In genomic region chr9:2622361-2623045, GRCh38 we compare ENCODE assay signal across 8 cellular contexts. TPM values are rescaled to one million over a fixed set of nuclear protein-coding genes. Genes with fewer than 3 reads are reported as not detected.
DNase-seq lines count a peak whose midpoint lies in the region; ATAC-seq, FAIRE-seq and TF ChIP-seq lines count a peak whose summit lies in the region.

No MANE protein-coding gene starts in this region.

- H3K27me3 Mint-ChIP-seq in immature natural killer cell (ENCODE audit: low read depth in 3 of 3): peaks cover 11 to 13% (median 12%) of the 10 kb centered on the region in 3 donors

- H3F3A ChIP-seq in OCI-LY1 (ENCODE audit: insufficient read depth, low read length): no peaks in the 10 kb centered on the region

- H3K36me3 ChIP-seq in OCI-LY1 (ENCODE audit: insufficient read depth, low read length) (no peaks in the 10 kb centered on the region), GM12878 (ENCODE audit: control insufficient read depth in 2 of 2, insufficient read depth in 2 of 2, low read length in 1 of 2) (no peaks in the 10 kb centered on the region)

- H3K4me3 ChIP-seq in OCI-LY1 (ENCODE audit: low read depth, low read length, poor library complexity, severe bottlenecking) (peak overlapping the region; percentile 79), GM12878 (peak overlapping the region; percentile 65), skin epidermis (peak overlapping the region; percentile 44 to 62 (median 58))

- peak overlapping the region; percentile 69 for H3K4me2 ChIP-seq in OCI-LY1 (ENCODE audit: low read length)
- peak overlapping the region; percentile 87 for H3K4me2 ChIP-seq in GM12878 (ENCODE audit: control insufficient read depth, insufficient read depth)

- BruUV-seq in GM12878 (replicated peaks; lab: Mats Ljungman, UMichigan): no TSS peak

- H3K4me3 Mint-ChIP-seq in immature natural killer cell: peak overlapping the region; percentile 87 to 91 (median 88)

- peak; percentile 37 for ATAC-seq in HG02798 (IDR thresholded peaks at IDR 0.05; ENCODE audit: poor library complexity, unreplicated experiment)
- ATAC-seq in GM12878: peak; percentile 57

- H3K27ac ChIP-seq in OCI-LY1 (ENCODE audit: low read depth, low read length, poor library complexity, severe bottlenecking): no peak overlapping the region
- no peak overlapping the region for H3K27ac ChIP-seq in GM12878 (ENCODE audit: control insufficient read depth, insufficient read depth)
- H3K27ac ChIP-seq in skin epidermis: peak overlapping the region in 20 of 21 experiments; percentile 10 to 84 (median 58)

- H3K79me2 ChIP-seq in OCI-LY1 (ENCODE audit: insufficient read depth, low read length) (no peaks in the 10 kb centered on the region), GM12878 (ENCODE audit: control insufficient read depth, insufficient read depth, low read length) (no peaks in the 10 kb centered on the region; the same call in 1 of the 2 replicates)

- H3K9me3 Mint-ChIP-seq in immature natural killer cell: no peaks in the 10 kb centered on the region

- H3K36me3 Mint-ChIP-seq in immature natural killer cell: no peaks in the 10 kb centered on the region

- TF ChIP-seq CTCF in OCI-LY1 (IDR thresholded peaks at IDR 0.05; ENCODE audit: low read length): no peak; the same call in 1 of the 2 replicates
- TF ChIP-seq CTCF in GM12878 (IDR thresholded peaks at IDR 0.05 in 2 of 3, conservative IDR thresholded peaks at IDR 0.05 in 1 of 3; ENCODE audit: control insufficient read depth in 2 of 3, extremely low read depth in 1 of 3, insufficient read depth in 1 of 3, low read depth in 3 of 3, low read length in 3 of 3): no peak; a peak in 1 of 6 replicates

- H3K27me3 ChIP-seq in OCI-LY1 (ENCODE audit: insufficient read depth, low read length): no peaks in the 10 kb centered on the region
- H3K27me3 ChIP-seq in GM12878 (replicated peaks in 1 of 2; ENCODE audit: control insufficient read depth in 2 of 2, insufficient read depth in 2 of 2, low read length in 1 of 2): peaks cover 0 to 16% of the 10 kb centered on the region in 2 experiments; a peak in 3 of 4 replicates

- no peaks in the 10 kb centered on the region for H3K9me3 ChIP-seq in OCI-LY1 (ENCODE audit: low read length)
- H3K9me3 ChIP-seq in GM12878 (replicated peaks; ENCODE audit: control insufficient read depth, insufficient read depth, low read length): no peaks in the 10 kb centered on the region; the same call in 2 of the 3 replicates

- CTCF ChIA-PET in GM12878 (lab: Yijun Ruan, JAX): interaction anchor here (1.1 kb wide), 1 partner anchor 105 kb away, joined by 6 read pairs; no protein-coding TSS in a partner anchor

- peak; percentile 65 for DNase-seq in activated effector memory CD4-positive, alpha-beta T cell treated with anti-CD3 and anti-CD28 coated beads, Interleukin-2, amount 50 U/mL, for 16 hours
- no peak for DNase-seq in activated effector memory CD4-positive, alpha-beta T cell treated with Interleukin-2 at 50 U/mL for 16 hours
- DNase-seq in GM12878 (ENCODE audit: low read depth, low spot score): no peak
- DNase-seq in immature natural killer cell: peak; percentile 8 to 26 (median 25)
- DNase-seq in SHP77 treated with DMSO at 0.1 percent for 48 hours (lab: John Stamatoyannopoulos, UW): no peak

- TF ChIP-seq POLR2A in GM12878 (IDR thresholded peaks at IDR 0.05; ENCODE audit: low read depth, low read length): no peak

- TF ChIP-seq RAD21 in GM12878 (IDR thresholded peaks at IDR 0.05; ENCODE audit: insufficient read depth, low read depth, low read length): no peak

- in situ Hi-C loops in GM12878 (cut with MboI): no loop called here

- H3K27ac Mint-ChIP-seq in immature natural killer cell: peak overlapping the region in 2 of 6 donors; percentile 32 to 33

- no peak for TF ChIP-seq EP300 in GM12878 (IDR thresholded peaks at IDR 0.05; ENCODE audit: borderline replicate concordance in 1 of 2, control insufficient read depth in 1 of 2, low read depth in 2 of 2, low read length in 2 of 2)

- H3K4me1 Mint-ChIP-seq in immature natural killer cell: peaks cover 17 to 25% of the 10 kb centered on the region in 2 donors

- H3K4me1 ChIP-seq in OCI-LY1 (ENCODE audit: insufficient read depth, low read length, severe bottlenecking): peaks cover 11% of the 10 kb centered on the region
- no peaks in the 10 kb centered on the region for H3K4me1 ChIP-seq in GM12878 (ENCODE audit: control insufficient read depth, insufficient read depth, low read length)

- H2AFZ ChIP-seq in OCI-LY1 (ENCODE audit: low read length) (no peak overlapping the region), GM12878 (ENCODE audit: control insufficient read depth, low read depth, low read length) (peak overlapping the region; percentile 71)

- intact Hi-C loops in GM12878 (cut with micrococcal nuclease; ENCODE audit: unreplicated experiment): loop anchor here (5.0 to 10.0 kb wide), 3 partner anchors 105 to 368 kb away; no protein-coding TSS in a partner anchor

- no peaks in the 10 kb centered on the region for H3K9me2 ChIP-seq in OCI-LY1 (ENCODE audit: low read depth, low read length)

- SMC1A ChIA-PET in GM12878 (lab: Charles Lee; ENCODE audit: uncharacterized antibody, unreplicated experiment): interaction anchor here (1.0 kb wide), 2 partner anchors 156 to 217 kb away, joined by 3 to 4 read pairs; no protein-coding TSS in a partner anchor

- 12% methylated on average over 69 of the region's 74 CpGs for WGBS in GM12878 (ENCODE audit: insufficient coverage, insufficient replicate concordance, low lambda C conversion rate, missing lambda C conversion rate)

- RAD21 ChIA-PET in GM12878 (lab: Charles Lee; ENCODE audit: unreplicated experiment): interaction anchor here (1.0 to 1.6 kb wide), 2 partner anchors 16 to 106 kb away, joined by 4 to 7 read pairs; no protein-coding TSS in a partner anchor

- H3K9ac ChIP-seq in OCI-LY1 (ENCODE audit: low read length) (peak overlapping the region; percentile 63), GM12878 (ENCODE audit: control insufficient read depth, insufficient read depth, low read length) (peak overlapping the region; percentile 26)

- POLR2A ChIA-PET in GM12878 (lab: Charles Lee): no interaction called here

- H4K20me1 ChIP-seq in OCI-LY1 (ENCODE audit: insufficient read depth, low read length) (peaks cover 2% of the 10 kb centered on the region; the same call in 1 of the 2 replicates), GM12878 (ENCODE audit: control insufficient read depth, insufficient read depth) (no peaks in the 10 kb centered on the region; the same call in 1 of the 2 replicates)

- no peak for FAIRE-seq in GM12878 (lab: Jason Lieb, UNC)

TF ChIP-seq in GM12878, 131 proteins besides CTCF, POLR2A, EP300 and RAD21:
- TF ChIP-seq IKZF1 (conservative IDR thresholded peaks at IDR 0.05) (peak; percentile 85), KLF5 (IDR thresholded peaks at IDR 0.05; ENCODE audit: partially characterized antibody) (no peak), BHLHE40 (IDR thresholded peaks at IDR 0.05; ENCODE audit: borderline replicate concordance in 1 of 2, low read depth in 2 of 2, low read length in 1 of 2) (peak in 1 of 2 experiments; percentile 70; a peak in 2 of 4 replicates), ZSCAN29 (IDR thresholded peaks at IDR 0.05) (0 out of 2 replicates have a peak, but pooled peaks have one; percentile 28), BCL11A (IDR thresholded peaks at IDR 0.05; ENCODE audit: low read depth, low read length) (no peak), GATAD2B (conservative IDR thresholded peaks at IDR 0.05; ENCODE audit: low read depth) (peak; percentile 70; the same call in 1 of the 2 replicates), NFXL1 (IDR thresholded peaks at IDR 0.05; ENCODE audit: borderline replicate concordance) (no peak), LARP7 (IDR thresholded peaks at IDR 0.05) (0 out of 2 replicates have a peak, but pooled peaks have one; percentile 26), SREBF1 (IDR thresholded peaks at IDR 0.05; ENCODE audit: low read length) (no peak), ZNF217 (IDR thresholded peaks at IDR 0.05) (peak; percentile 19; the same call in 1 of the 2 replicates), SUZ12 (IDR thresholded peaks at IDR 0.05; ENCODE audit: unreplicated experiment) (peak; percentile 77)

RNA-seq across cellular contexts. Expression of gene VLDLR, which starts 0.9 kb away (rescaled TPM):
- 37.0 and 43.4 TPM in 2 replicates for total RNA-seq in GM12878 (2013; cell fraction: nucleolus; rRNA removed)
- total RNA-seq in GM12878 (2014; rRNA removed): 0.17 and 0.38 TPM in 2 replicates
- 0.28 and 0.54 TPM in 2 replicates for total RNA-seq in GM12878 (2014; rRNA removed; fragmentation: Illumina TruSeq; extraction: Trizol)
- total RNA-seq in GM12878 (2021): 0.92 and 1.5 TPM in 2 replicates
- 2.9 TPM for polyA plus RNA-seq in GM12878 (2011; ENCODE audit: low read depth)
- 5.8 and 5.9 TPM in 2 replicates for polyA plus RNA-seq in GM12878 (2011; rRNA removed)
- 2.2 and 4.1 TPM in 2 replicates for polyA plus RNA-seq in GM12878 (2011; cell fraction: cytosol; rRNA removed)
- polyA plus RNA-seq in GM12878 (2011; cell fraction: nucleus; rRNA removed): 7.7 and 12.0 TPM in 2 replicates
- 2.2 and 5.9 TPM in 2 replicates for polyA plus RNA-seq in GM12878 (2012)
- polyA plus RNA-seq in GM12878 (2014; fragmentation: Illumina TruSeq; extraction: Trizol): 0.44 and 0.60 TPM in 2 replicates
- under 1 TPM; 0.14 to 0.29 TPM for polyA plus RNA-seq in GM12878 (2014; fragmentation: Nextera tagmentation; extraction: Ambion mirVana)
- polyA plus RNA-seq in GM12878 (2014; rRNA removed): 0.23 and 1.3 TPM in 2 replicates
- polyA plus RNA-seq in GM12878 (2016; fragmentation: Nextera tagmentation; extraction: Ambion mirVana): under 1 TPM; 0.37 to 0.72 TPM
- polyA minus RNA-seq in GM12878 (2011; rRNA and poly(A)+ RNA removed): 7.2 and 10.0 TPM in 2 replicates
- 1.9 and 2.5 TPM in 2 replicates for polyA minus RNA-seq in GM12878 (2011; cell fraction: cytosol; rRNA and poly(A)+ RNA removed)
- 3.8 and 6.0 TPM in 2 replicates for polyA minus RNA-seq in GM12878 (2011; cell fraction: nucleus; rRNA and poly(A)+ RNA removed)
- polyA plus RNA-seq in immature natural killer cell: under 1 TPM in 2 of 3 donors, not detected in 1; 0.61 to 0.84 TPM

Comparison
In these comparisons a context has a peak if more than half of its experiments do, and no peak if none do; other contexts are left out.
1. DNase-seq: peak in activated effector memory CD4-positive, alpha-beta T cell treated with anti-CD3 and anti-CD28 coated beads, Interleukin-2, amount 50 U/mL, for 16 hours (single experiment) and immature natural killer cell (3 of 3); none in activated effector memory CD4-positive, alpha-beta T cell treated with Interleukin-2 at 50 U/mL for 16 hours (single experiment), GM12878 (single experiment) and SHP77 treated with DMSO at 0.1 percent for 48 hours (single experiment).
2. H3K27ac ChIP-seq: peak in skin epidermis (20 of 21); none in OCI-LY1 (single experiment) and GM12878 (single experiment).
3. Peak in every context shown above with its lines, with median percentiles within 50 percentile points of each other: H3K4me3 ChIP-seq.